ENCODE assay signal across 33 cellular contexts in the genomic region with DNA sequence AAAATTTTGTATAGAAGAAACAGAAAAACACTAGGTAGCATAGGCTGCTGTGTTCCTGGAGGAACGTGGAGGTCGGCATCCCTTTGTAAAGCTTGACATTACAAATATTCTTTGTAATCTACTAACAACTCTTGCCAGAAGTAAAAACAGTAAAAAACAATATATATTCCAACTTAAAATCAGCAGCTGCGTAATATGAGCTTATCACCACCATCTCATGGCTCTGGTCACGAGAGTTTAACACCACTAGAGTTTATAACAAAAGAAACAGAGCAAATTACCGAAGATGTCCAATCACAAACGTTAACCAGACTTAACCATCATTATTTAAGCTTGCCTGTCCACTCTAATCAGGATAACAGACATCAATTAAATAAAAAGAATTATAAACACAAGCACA.
"Had no signal": no experiment of that assay in that cellular context is flagged by ENCODE, and none has a peak within 500 bp of the region (broad histone marks: within the 10 kb centered on the region; RNA-seq: fewer than 3 reads in every experiment).

No MANE protein-coding gene starts in this region.

- H3K4me3 Mint-ChIP-seq: activated B cell treated with CpG ODN at 0.5 μM for 24 hours; activated CD8-positive, alpha-beta T cell treated with anti-CD3 and anti-CD28 coated beads for 36 hours; activated naive CD4-positive, alpha-beta T cell treated with anti-CD3 and anti-CD28 coated beads, Interleukin-2, amount 10 ng/mL, durations not matched to agents 7 days and 5 days; activated naive CD8-positive, alpha-beta T cell treated with anti-CD3 and anti-CD28 coated beads, Interleukin-2, amount 10 ng/mL, durations not matched to agents 7 days and 5 days; activated T-cell treated with anti-CD3 and anti-CD28 coated beads, Interleukin-2, amount 50 U/mL, for 72 hours; brain; T-helper 17 cell; T-helper 2 cell treated with Interferon-gamma antibody and Interleukin-4, amounts not matched to agents 5 μg/mL and 100 μg/mL, for 36 hours had no signal

- H3K27ac ChIP-seq: ascending aorta, breast epithelium, cardiac muscle cell, colonic mucosa, epithelial cell of prostate, esophagus squamous epithelium, gastroesophageal sphincter, WERI-Rb-1 had no signal

- H3K4me1 Mint-ChIP-seq: activated B cell treated with CpG ODN at 0.5 μM for 24 hours; activated naive CD4-positive, alpha-beta T cell treated with anti-CD3 and anti-CD28 coated beads, Interleukin-2, amount 10 ng/mL, durations not matched to agents 7 days and 5 days; activated naive CD8-positive, alpha-beta T cell treated with anti-CD3 and anti-CD28 coated beads, Interleukin-2, amount 10 ng/mL, durations not matched to agents 7 days and 5 days; brain; T-helper 17 cell had no signal

- H3K9me3 ChIP-seq: ascending aorta, breast epithelium, colonic mucosa, esophagus squamous epithelium, gastroesophageal sphincter had no signal

- H3K36me3 Mint-ChIP-seq: activated naive CD4-positive, alpha-beta T cell treated with anti-CD3 and anti-CD28 coated beads, Interleukin-2, amount 10 ng/mL, durations not matched to agents 7 days and 5 days; activated naive CD4-positive, alpha-beta T cell treated with anti-CD3 and anti-CD28 coated beads, Interleukin-2, amount 50 U/mL, for 72 hours; activated naive CD8-positive, alpha-beta T cell treated with anti-CD3 and anti-CD28 coated beads, Interleukin-2, amount 10 ng/mL, durations not matched to agents 7 days and 5 days; brain had no signal

- ATAC-seq: activated CD4-positive, CD25-positive, alpha-beta regulatory T cell treated with anti-CD3 and anti-CD28 coated beads, Interleukin-2, amount 50 U/mL, for 24 hours; activated CD8-positive, alpha-beta T cell treated with anti-CD3 and anti-CD28 coated beads for 36 hours; activated naive CD4-positive, alpha-beta T cell treated with anti-CD3 and anti-CD28 coated beads, Interleukin-2, amount 50 U/mL, for 72 hours; activated T-cell treated with anti-CD3 and anti-CD28 coated beads, Interleukin-2, amount 50 U/mL, for 72 hours; gastroesophageal sphincter; T-helper 17 cell had no signal

- H3K27ac Mint-ChIP-seq: activated B cell treated with CpG ODN at 0.5 μM for 24 hours; activated CD8-positive, alpha-beta T cell treated with anti-CD3 and anti-CD28 coated beads for 36 hours; activated naive CD4-positive, alpha-beta T cell treated with anti-CD3 and anti-CD28 coated beads, Interleukin-2, amount 10 ng/mL, durations not matched to agents 7 days and 5 days; activated naive CD4-positive, alpha-beta T cell treated with anti-CD3 and anti-CD28 coated beads, Interleukin-2, amount 50 U/mL, for 72 hours; activated naive CD8-positive, alpha-beta T cell treated with anti-CD3 and anti-CD28 coated beads, Interleukin-2, amount 10 ng/mL, durations not matched to agents 7 days and 5 days; activated T-cell treated with anti-CD3 and anti-CD28 coated beads, Interleukin-2, amount 50 U/mL, for 72 hours; brain; T-helper 17 cell; T-helper 2 cell treated with Interferon-gamma antibody and Interleukin-4, amounts not matched to agents 5 μg/mL and 100 μg/mL, for 36 hours had no signal

- H3K4me3 ChIP-seq: ascending aorta, breast epithelium, cardiac muscle cell, colonic mucosa, esophagus squamous epithelium, gastroesophageal sphincter had no signal

- H3K27me3 ChIP-seq: ascending aorta, breast epithelium, cardiac muscle cell, colonic mucosa, esophagus squamous epithelium, gastroesophageal sphincter had no signal

- H3K36me3 ChIP-seq: ascending aorta, breast epithelium, cardiac muscle cell, colonic mucosa, esophagus squamous epithelium, gastroesophageal sphincter, WERI-Rb-1 had no signal

- H3K9me3 Mint-ChIP-seq: activated CD8-positive, alpha-beta T cell treated with anti-CD3 and anti-CD28 coated beads for 36 hours; activated naive CD8-positive, alpha-beta T cell treated with anti-CD3 and anti-CD28 coated beads, Interleukin-2, amount 10 ng/mL, durations not matched to agents 7 days and 5 days; brain had no signal

- H3K27me3 Mint-ChIP-seq: activated B cell treated with CpG ODN at 0.5 μM for 24 hours; activated CD8-positive, alpha-beta T cell treated with anti-CD3 and anti-CD28 coated beads for 36 hours; activated naive CD4-positive, alpha-beta T cell treated with anti-CD3 and anti-CD28 coated beads, Interleukin-2, amount 10 ng/mL, durations not matched to agents 7 days and 5 days; activated naive CD8-positive, alpha-beta T cell treated with anti-CD3 and anti-CD28 coated beads, Interleukin-2, amount 10 ng/mL, durations not matched to agents 7 days and 5 days; brain; T-helper 17 cell had no signal

- DNase-seq: activated B cell treated with CpG ODN at 0.5 μM for 24 hours; activated CD4-positive, alpha-beta T cell treated with anti-CD3 and anti-CD28 coated beads for 48 hours; activated CD4-positive, alpha-beta T cell treated with anti-CD3 and anti-CD28 coated beads, Interleukin-2, amount 50 U/mL, for 1 hour; activated CD4-positive, alpha-beta T cell treated with anti-CD3 and anti-CD28 coated beads, Interleukin-2, amount 50 U/mL, for 48 hours; activated CD8-positive, alpha-beta memory T cell treated with anti-CD3 and anti-CD28 coated beads for 24 hours; activated CD8-positive, alpha-beta memory T cell treated with anti-CD3 and anti-CD28 coated beads, Interleukin-2, amount 50 U/mL, for 4 hours; activated CD8-positive, alpha-beta T cell treated with anti-CD3 and anti-CD28 coated beads for 36 hours; activated gamma-delta T cell; activated naive CD4-positive, alpha-beta T cell; activated naive CD4-positive, alpha-beta T cell treated with anti-CD3 and anti-CD28 coated beads, Interleukin-2, amount 10 ng/mL, durations not matched to agents 7 days and 5 days; activated naive CD8-positive, alpha-beta T cell treated with anti-CD3 and anti-CD28 coated beads, Interleukin-2, amount 10 ng/mL, durations not matched to agents 7 days and 5 days; activated T-cell treated with anti-CD3 and anti-CD28 coated beads, Interleukin-2, amount 50 U/mL, for 1 hour; activated T-cell treated with anti-CD3 and anti-CD28 coated beads, Interleukin-2, amount 50 U/mL, for 72 hours; central memory CD4-positive, alpha-beta T cell; cerebellar nuclear complex; colonic mucosa; effector CD8-positive, alpha-beta T cell; esophagus squamous epithelium; foreskin melanocyte; head of caudate nucleus; T-helper 1 cell; T-helper 17 cell; T1000; WERI-Rb-1 had no signal

- H3K4me1 ChIP-seq: breast epithelium, colonic mucosa, gastroesophageal sphincter had no signal
